Comparison of ENCODE assay signal across 8 cellular contexts in genomic region chr4:139556735-139557505, GRCh38. TPM values are rescaled to one million over a fixed set of nuclear protein-coding genes. Genes with fewer than 3 reads are reported as not detected.
DNase-seq lines count a peak whose midpoint lies in the region; ATAC-seq, FAIRE-seq and TF ChIP-seq lines count a peak whose summit lies in the region.

No MANE protein-coding gene starts in this region.

- H3K27ac ChIP-seq in dorsolateral prefrontal cortex, result peak overlapping the region; percentile 83 to 99 (median 96)

- H3K9me3 Mint-ChIP-seq in activated CD4-positive, alpha-beta T cell treated with anti-CD3 and anti-CD28 coated beads, Interleukin-2, amount 10 ng/mL, durations not matched to agents 7 days and 5 days, result no peaks in the 10 kb centered on the region

- H3K27ac Mint-ChIP-seq in activated CD4-positive, alpha-beta T cell treated with anti-CD3 and anti-CD28 coated beads, Interleukin-2, amount 10 ng/mL, durations not matched to agents 7 days and 5 days, result peak overlapping the region; percentile 96

- peak; percentile 21 for DNase-seq in GM12892 (ENCODE audit: insufficient read length)
- DNase-seq in NCI-H510A treated with DMSO at 0.1 percent for 48 hours (lab: John Stamatoyannopoulos, UW), result peak; percentile 83
- peak; percentile 48 for DNase-seq in activated CD4-positive, alpha-beta T cell treated with anti-CD3 and anti-CD28 coated beads, Interleukin-2, amount 10 ng/mL, durations not matched to agents 7 days and 5 days
- peak; percentile 49 to 73 (median 68) for DNase-seq in dorsolateral prefrontal cortex
- peak; percentile 81 for DNase-seq in medulla oblongata (ENCODE audit: extremely low spot score)
- DNase-seq in stimulated activated CD8-positive, alpha-beta memory T cell treated with anti-CD3 and anti-CD28 coated beads, Interleukin-12 subunit alpha, Interleukin-12 subunit beta, amount 100 ng/mL, for 1 hour (ENCODE audit: low read depth), result peak; percentile 6
- DNase-seq in mesenteric fat pad (ENCODE audit: low spot score), result no peak

- peak overlapping the region; percentile 87 for H3K4me3 Mint-ChIP-seq in activated CD4-positive, alpha-beta T cell treated with anti-CD3 and anti-CD28 coated beads, Interleukin-2, amount 10 ng/mL, durations not matched to agents 7 days and 5 days

- H3K4me1 Mint-ChIP-seq in activated CD4-positive, alpha-beta T cell treated with anti-CD3 and anti-CD28 coated beads, Interleukin-2, amount 10 ng/mL, durations not matched to agents 7 days and 5 days, result peaks cover 53% of the 10 kb centered on the region

- ATAC-seq in HG03432 (IDR thresholded peaks at IDR 0.05; ENCODE audit: unreplicated experiment), result peak; percentile 28

- CTCF ChIA-PET in activated CD4-positive, alpha-beta T cell treated with anti-CD3 and anti-CD28 coated beads, Interleukin-2, amount 10 ng/mL, durations not matched to agents 7 days and 5 days (lab: Charles Lee), result interaction anchor here (0.6 to 2.2 kb wide), 8 partner anchors 9 to 530 kb away, joined by 3 to 7 read pairs (median 4); no protein-coding TSS in a partner anchor

- no peak for TF ChIP-seq POLR2A in GM12892 (IDR thresholded peaks at IDR 0.05; ENCODE audit: low read depth, low read length)

- peak in 31 of 56 donors; percentile 11 to 48 (median 32) for TF ChIP-seq CTCF in dorsolateral prefrontal cortex (IDR thresholded peaks at IDR 0.05 in 54 of 56, conservative IDR thresholded peaks at IDR 0.05 in 2 of 56; ENCODE audit: low read depth in 1 of 56, partially characterized antibody in 56 of 56)

- H3K4me3 ChIP-seq in dorsolateral prefrontal cortex, result peak overlapping the region; percentile 76 to 99 (median 92)

- H3K27me3 Mint-ChIP-seq in activated CD4-positive, alpha-beta T cell treated with anti-CD3 and anti-CD28 coated beads, Interleukin-2, amount 10 ng/mL, durations not matched to agents 7 days and 5 days, result peaks cover 24% of the 10 kb centered on the region

- no peaks in the 10 kb centered on the region for H3K36me3 Mint-ChIP-seq in activated CD4-positive, alpha-beta T cell treated with anti-CD3 and anti-CD28 coated beads, Interleukin-2, amount 10 ng/mL, durations not matched to agents 7 days and 5 days (ENCODE audit: low read depth)

- POLR2A ChIA-PET in activated CD4-positive, alpha-beta T cell treated with anti-CD3 and anti-CD28 coated beads, Interleukin-2, amount 10 ng/mL, durations not matched to agents 7 days and 5 days (lab: Charles Lee), result no interaction called here

- intact Hi-C loops in dorsolateral prefrontal cortex (cut with DNase I), result loop anchor here (5.0 to 10.0 kb wide), 4 partner anchors 35 to 475 kb away; partner anchors contain the start of genes NAA15 (in 2 of the 2), NDUFC1 (in 2 of the 2) and ELF2 (in 1 of the 2)

- no peak for FAIRE-seq in GM12892 (lab: Jason Lieb, UNC)

- H3K27me3 ChIP-seq in dorsolateral prefrontal cortex, result no peaks in the 10 kb centered on the region

RNA-seq across cellular contexts. Expression of gene SETD7, which starts 0.9 kb away (rescaled TPM):
- polyA plus RNA-seq in GM12892 (2012; ENCODE audit: missing spikeins), result 0.15 TPM
- 1 to 10 TPM; 5.8 to 6.7 TPM for total RNA-seq in activated CD4-positive, alpha-beta T cell treated with anti-CD3 and anti-CD28 coated beads, Interleukin-2, amount 10 ng/mL, durations not matched to agents 7 days and 5 days
- total RNA-seq in dorsolateral prefrontal cortex (10 to 100 TPM; 30.8 to 54.7 (median 39.4) TPM), mesenteric fat pad (81.0 TPM)

Comparison
In these comparisons a context has a peak if more than half of its experiments do, and no peak if none do; other contexts are left out.
1. RNA of gene SETD7, which starts 0.9 kb away (total RNA-seq): 81.0 TPM in mesenteric fat pad (single experiment) and 30.8 to 54.7 TPM in dorsolateral prefrontal cortex; 5.8 to 6.7 TPM in activated CD4-positive, alpha-beta T cell treated with anti-CD3 and anti-CD28 coated beads, Interleukin-2, amount 10 ng/mL, durations not matched to agents 7 days and 5 days; every median in the first group is over 4 times any median in the second.